Comparison of ENCODE assay signal across 33 cellular contexts in the genomic region with DNA sequence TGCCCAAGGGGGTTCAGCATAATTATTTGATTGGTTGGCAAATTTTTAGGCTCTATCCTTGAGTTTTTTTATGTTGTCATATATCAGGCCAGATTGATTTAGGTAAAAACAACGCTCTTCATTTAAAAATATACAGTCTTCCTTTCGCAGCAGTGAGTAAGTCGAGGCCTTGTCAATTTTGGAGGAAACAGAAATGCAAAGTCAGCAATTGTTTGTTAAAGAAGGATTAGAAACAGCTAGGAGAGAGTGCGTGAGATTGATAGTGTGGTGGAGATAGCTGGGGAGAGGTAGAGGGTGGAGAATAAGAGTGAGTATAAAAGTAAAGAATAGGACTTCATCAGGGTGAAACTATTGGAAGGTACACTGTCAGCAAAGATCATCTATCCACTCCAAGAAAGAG.
"Had no signal": no experiment of that assay in that cellular context is flagged by ENCODE, and none has a peak within 500 bp of the region (broad histone marks: within the 10 kb centered on the region; RNA-seq: fewer than 3 reads in every experiment).

No MANE protein-coding gene starts in this region.

- DNase-seq: activated B cell treated with CpG ODN at 0.5 μM for 24 hours; activated CD4-positive, alpha-beta memory T cell treated with anti-CD3 and anti-CD28 coated beads for 36 hours; activated CD4-positive, alpha-beta T cell treated with anti-CD3 and anti-CD28 coated beads for 4 hours; activated CD4-positive, alpha-beta T cell treated with anti-CD3 and anti-CD28 coated beads, Interleukin-2, amount 10 ng/mL, durations not matched to agents 24 days and 14 days; activated CD4-positive, alpha-beta T cell treated with anti-CD3 and anti-CD28 coated beads, Interleukin-2, amount 50 U/mL, for 1 hour; activated CD4-positive, alpha-beta T cell treated with anti-CD3 and anti-CD28 coated beads, Interleukin-2, amount 50 U/mL, for 4 hours; activated CD4-positive, CD25-positive, alpha-beta regulatory T cell treated with anti-CD3 and anti-CD28 coated beads, Interleukin-2, amount 50 U/mL, for 72 hours; activated CD8-positive, alpha-beta memory T cell treated with anti-CD3 and anti-CD28 coated beads, Interleukin-2, amount 50 U/mL, for 4 hours; activated CD8-positive, alpha-beta T cell treated with anti-CD3 and anti-CD28 coated beads for 36 hours; activated effector memory CD4-positive, alpha-beta T cell treated with anti-CD3 and anti-CD28 coated beads, Interleukin-2, amount 50 U/mL, for 16 hours; activated gamma-delta T cell treated with Interleukin-2 at 50 U/mL for 16 hours; activated naive CD4-positive, alpha-beta T cell; activated naive CD4-positive, alpha-beta T cell treated with anti-CD3 and anti-CD28 coated beads for 36 hours; activated naive CD4-positive, alpha-beta T cell treated with anti-CD3 and anti-CD28 coated beads, Interleukin-2, amount 50 U/mL, for 16 hours; activated naive CD8-positive, alpha-beta T cell treated with anti-CD3 and anti-CD28 coated beads for 36 hours; activated T-cell treated with anti-CD3 and anti-CD28 coated beads for 4 hours; activated T-cell treated with anti-CD3 and anti-CD28 coated beads, Interleukin-2, amount 50 U/mL, for 1 hour; activated T-cell treated with anti-CD3 and anti-CD28 coated beads, Interleukin-2, amount 50 U/mL, for 4 hours; activated T-cell treated with anti-CD3 and anti-CD28 coated beads, Interleukin-2, amount 50 U/mL, for 72 hours; adrenal gland; amniotic stem cell; aorta; body of pancreas; brain microvascular endothelial cell; central memory CD4-positive, alpha-beta T cell; T-helper 2 cell; T-helper 9 cell had no signal

- H3K27me3 ChIP-seq: adrenal gland, body of pancreas, brain microvascular endothelial cell, breast epithelium had no signal

- H3K9me3 ChIP-seq: adrenal gland, body of pancreas, breast epithelium had no signal

- H3K4me3 ChIP-seq: adrenal gland, body of pancreas, breast epithelium had no signal

- FAIRE-seq: astrocyte, TTC549 had no signal

- ATAC-seq: activated CD8-positive, alpha-beta T cell treated with anti-CD3 and anti-CD28 coated beads for 36 hours; activated naive CD4-positive, alpha-beta T cell treated with anti-CD3 and anti-CD28 coated beads, Interleukin-2, amount 50 U/mL, for 72 hours; activated T-cell treated with anti-CD3 and anti-CD28 coated beads, Interleukin-2, amount 50 U/mL, for 4 hours; activated T-cell treated with anti-CD3 and anti-CD28 coated beads, Interleukin-2, amount 50 U/mL, for 72 hours; activated T-helper 17 cell treated with anti-CD3 and anti-CD28 coated beads, Interleukin-2, amount 50 U/mL, for 72 hours; body of pancreas had no signal

- H3K4me1 ChIP-seq: adrenal gland, body of pancreas, breast epithelium had no signal

- H3K36me3 ChIP-seq: adrenal gland, brain microvascular endothelial cell, breast epithelium had no signal

- H3K27ac ChIP-seq: adrenal gland, body of pancreas, brain microvascular endothelial cell, breast epithelium, VCaP had no signal
